Comparison of ENCODE assay signal across 8 cellular contexts in the genomic region with DNA sequence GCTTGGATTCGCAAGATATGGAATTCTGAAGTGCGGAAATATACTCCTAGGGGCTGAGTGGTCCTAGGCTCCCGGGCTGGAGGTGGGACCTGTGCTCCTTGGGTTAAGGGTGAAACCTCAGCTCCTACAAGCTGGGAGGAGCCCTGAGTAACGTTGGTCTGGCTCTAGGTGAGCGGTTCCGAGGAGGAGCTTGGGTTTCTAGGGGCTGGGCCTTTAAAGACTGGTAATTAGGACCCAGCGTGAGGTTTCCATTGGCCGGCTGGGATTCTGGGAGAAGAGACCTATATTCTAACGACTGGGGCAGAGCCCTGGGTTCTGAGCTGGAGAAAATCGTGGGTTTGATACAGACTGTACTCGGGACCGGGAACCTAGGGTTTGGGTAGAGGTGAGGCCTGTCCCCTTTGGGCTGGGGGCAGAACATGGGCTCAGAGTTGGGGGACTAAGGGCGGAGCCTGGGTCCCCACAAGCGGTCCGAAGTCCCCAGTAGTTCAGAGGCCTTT. TPM values are rescaled to one million over a fixed set of nuclear protein-coding genes. Genes with fewer than 3 reads are reported as not detected.
DNase-seq lines count a peak whose midpoint lies in the region; ATAC-seq and TF ChIP-seq lines count a peak whose summit lies in the region.

No MANE protein-coding gene starts in this region.

- peaks cover 40% of the 10 kb centered on the region for H3K36me3 Mint-ChIP-seq in activated B cell treated with CpG ODN at 0.5 μM for 24 hours (ENCODE audit: low read depth)

- TF ChIP-seq RAD21 in HCT116 (IDR thresholded peaks at IDR 0.05; ENCODE audit: low read depth), result no peak

- peak overlapping the region; percentile 65 for H3K9ac ChIP-seq in HCT116 (ENCODE audit: low read length)
- H3K9ac ChIP-seq in skeletal muscle tissue (ENCODE audit: low read depth in 1 of 3, low read length in 3 of 3), result peak overlapping the region; percentile 68 to 79 (median 70)

- RAD21 ChIA-PET in HCT116 (lab: Charles Lee; ENCODE audit: low non-redundant PET in 1 of 2, low total read pairs in 2 of 2, uncharacterized antibody in 2 of 2, unreplicated experiment in 2 of 2), result interaction anchor here in 1 of 2 experiments (0.8 kb wide), 1 partner anchor 318 kb away, joined by 4 read pairs; the partner anchor contains the start of genes FAU and MRPL49

- TF ChIP-seq CTCF in HCT116 (IDR thresholded peaks at IDR 0.05 in 2 of 3, conservative IDR thresholded peaks at IDR 0.05 in 1 of 3; ENCODE audit: borderline replicate concordance in 1 of 3, insufficient read depth in 1 of 3, low read depth in 2 of 3, low read length in 2 of 3) (no peak), activated B cell treated with CpG ODN at 0.5 μM for 24 hours (IDR thresholded peaks at IDR 0.05) (no peak), right atrium auricular region (IDR thresholded peaks at IDR 0.05) (no peak)

- peaks cover 5 to 10% of the 10 kb centered on the region in 2 experiments; a peak in 2 of 4 replicates for H3K36me3 ChIP-seq in HCT116 (ENCODE audit: control insufficient read depth in 1 of 2, insufficient read depth in 2 of 2, low read length in 2 of 2)
- peaks cover 13% of the 10 kb centered on the region for H3K36me3 ChIP-seq in right atrium auricular region
- H3K36me3 ChIP-seq in skeletal muscle tissue (ENCODE audit: control insufficient read depth in 3 of 3, insufficient read depth in 3 of 3, low read length in 3 of 3), result peaks cover 30 to 35% (median 34%) of the 10 kb centered on the region in 3 donors

- H3K4me3 Mint-ChIP-seq in activated B cell treated with CpG ODN at 0.5 μM for 24 hours, result peak overlapping the region; percentile 87

- no peak for TF ChIP-seq POLR2A in HCT116 (IDR thresholded peaks at IDR 0.05; ENCODE audit: borderline replicate concordance, extremely low read depth, insufficient read depth, insufficient read length)

- peak overlapping the region; percentile 50 to 58 for H3K4me3 ChIP-seq in HCT116 (replicated peaks in 1 of 2; ENCODE audit: low read depth in 1 of 2, low read length in 2 of 2)
- peak overlapping the region; percentile 65 to 71 for H3K4me3 ChIP-seq in right atrium auricular region
- peak overlapping the region; percentile 69 to 79 (median 73) for H3K4me3 ChIP-seq in skeletal muscle tissue (ENCODE audit: low read length in 3 of 3)

- POLR2A ChIA-PET in HCT116 (lab: Charles Lee) (interaction anchor here (0.9 to 1.2 kb wide), 2 partner anchors 11 to 331 kb away, joined by 3 read pairs; no protein-coding TSS in a partner anchor), activated B cell treated with CpG ODN at 0.5 μM for 24 hours (lab: Charles Lee) (interaction anchor here (0.9 to 7.1 kb wide), 6 partner anchors 25 to 308 kb away, joined by 3 to 86 read pairs (median 10); partner anchors contain the start of genes RASGRP2, SF1 and TM7SF2)

- H4K20me1 ChIP-seq in HCT116 (ENCODE audit: insufficient read depth), result no peaks in the 10 kb centered on the region

- peaks cover 19 to 41% of the 10 kb centered on the region in 2 experiments for H3K4me1 ChIP-seq in HCT116 (ENCODE audit: control insufficient read depth in 1 of 2, insufficient read depth in 2 of 2, low read length in 2 of 2)
- peaks cover 0 to 27% of the 10 kb centered on the region in 2 donors for H3K4me1 ChIP-seq in right atrium auricular region
- H3K4me1 ChIP-seq in skeletal muscle tissue (ENCODE audit: control insufficient read depth in 3 of 3, insufficient read depth in 3 of 3, low read length in 3 of 3), result peaks cover 11 to 21% (median 18%) of the 10 kb centered on the region in 3 donors

- H3K9me3 ChIP-seq in HCT116 (ENCODE audit: control insufficient read depth in 1 of 2, insufficient read depth in 1 of 2, low read depth in 1 of 2, low read length in 2 of 2) (no peaks in the 10 kb centered on the region), right atrium auricular region (no peaks in the 10 kb centered on the region), skeletal muscle tissue (ENCODE audit: control insufficient read depth in 3 of 3, low read length in 3 of 3) (no peaks in the 10 kb centered on the region)

- H3K4me1 Mint-ChIP-seq in activated B cell treated with CpG ODN at 0.5 μM for 24 hours, result peaks cover 50% of the 10 kb centered on the region

- H3K27ac Mint-ChIP-seq in activated B cell treated with CpG ODN at 0.5 μM for 24 hours, result peak overlapping the region; percentile 86

- no peaks in the 10 kb centered on the region for H3K27me3 Mint-ChIP-seq in activated B cell treated with CpG ODN at 0.5 μM for 24 hours

- TSS peak; percentile 95 for BruUV-seq in HCT116 (replicated peaks; lab: Mats Ljungman, UMichigan)

- CTCF ChIA-PET in HCT116 (lab: Charles Lee) (interaction anchor here (0.9 to 2.1 kb wide), 2 partner anchors 40 to 61 kb away, joined by 3 to 4 read pairs; partner anchors contain the start of gene CDC42BPG), activated B cell treated with CpG ODN at 0.5 μM for 24 hours (lab: Charles Lee) (interaction anchor here (5.1 kb wide), 1 partner anchor 17 kb away, joined by 29 read pairs; no protein-coding TSS in a partner anchor)

- intact Hi-C loops in HCT116 (cut with micrococcal nuclease) (no loop called here), activated B cell treated with CpG ODN at 0.5 μM for 24 hours (cut with micrococcal nuclease) (loop anchor here (1.0 to 5.0 kb wide), 4 partner anchors 47 to 208 kb away; partner anchors contain the start of gene ARL2)

- H3K4me2 ChIP-seq in HCT116 (ENCODE audit: low read length), result peak overlapping the region; percentile 87

- no peak for DNase-seq in HCT116 (ENCODE audit: low read depth, low spot score)
- no peak for DNase-seq in activated B cell treated with CpG ODN at 0.5 μM for 24 hours
- no peak for DNase-seq in right atrium auricular region (ENCODE audit: low spot score)
- no peak for DNase-seq in GOT3 (lab: John Stamatoyannopoulos, UW)
- no peak for DNase-seq in C1 segment of cervical spinal cord (lab: John Stamatoyannopoulos, UW)

- H3K9me3 Mint-ChIP-seq in activated B cell treated with CpG ODN at 0.5 μM for 24 hours, result no peaks in the 10 kb centered on the region

- H3K27ac ChIP-seq in HCT116 (ENCODE audit: low read depth, low read length) (peak overlapping the region; percentile 92), right atrium auricular region (peak overlapping the region; percentile 86 to 92), skeletal muscle tissue (ENCODE audit: low read depth, low read length) (peak overlapping the region; percentile 60)

- no peak overlapping the region for H2AFZ ChIP-seq in HCT116 (ENCODE audit: low read depth, low read length, poor library complexity, severe bottlenecking)

- H3K27me3 ChIP-seq in HCT116 (ENCODE audit: insufficient read depth, low read length), result no peaks in the 10 kb centered on the region
- H3K27me3 ChIP-seq in right atrium auricular region, result no peaks in the 10 kb centered on the region
- no peaks in the 10 kb centered on the region for H3K27me3 ChIP-seq in skeletal muscle tissue (ENCODE audit: control insufficient read depth in 3 of 3, insufficient read depth in 3 of 3, low read length in 3 of 3)

- H3K9me2 ChIP-seq in HCT116 (ENCODE audit: insufficient read depth), result no peaks in the 10 kb centered on the region

- peaks cover 5% of the 10 kb centered on the region; the same call in 1 of the 2 replicates for H3K79me2 ChIP-seq in HCT116 (ENCODE audit: insufficient read depth, low read length)

- ATAC-seq in HCT116 (peak; percentile 37), activated B cell treated with CpG ODN at 0.5 μM for 24 hours (ENCODE audit: low read depth) (no peak), GM19328 (IDR thresholded peaks at IDR 0.05; ENCODE audit: unreplicated experiment) (no peak), GM21447 (IDR thresholded peaks at IDR 0.05; ENCODE audit: unreplicated experiment) (no peak)

TF ChIP-seq in HCT116, 20 proteins besides CTCF, POLR2A, EP300 and RAD21 (continues in another document):
- TF ChIP-seq POLR2AphosphoS5 (IDR thresholded peaks at IDR 0.05; ENCODE audit: low read depth, low read length), result no peak
- TF ChIP-seq CBX3 (IDR thresholded peaks at IDR 0.05; ENCODE audit: low read depth), result no peak
- TF ChIP-seq, protein P1, sequence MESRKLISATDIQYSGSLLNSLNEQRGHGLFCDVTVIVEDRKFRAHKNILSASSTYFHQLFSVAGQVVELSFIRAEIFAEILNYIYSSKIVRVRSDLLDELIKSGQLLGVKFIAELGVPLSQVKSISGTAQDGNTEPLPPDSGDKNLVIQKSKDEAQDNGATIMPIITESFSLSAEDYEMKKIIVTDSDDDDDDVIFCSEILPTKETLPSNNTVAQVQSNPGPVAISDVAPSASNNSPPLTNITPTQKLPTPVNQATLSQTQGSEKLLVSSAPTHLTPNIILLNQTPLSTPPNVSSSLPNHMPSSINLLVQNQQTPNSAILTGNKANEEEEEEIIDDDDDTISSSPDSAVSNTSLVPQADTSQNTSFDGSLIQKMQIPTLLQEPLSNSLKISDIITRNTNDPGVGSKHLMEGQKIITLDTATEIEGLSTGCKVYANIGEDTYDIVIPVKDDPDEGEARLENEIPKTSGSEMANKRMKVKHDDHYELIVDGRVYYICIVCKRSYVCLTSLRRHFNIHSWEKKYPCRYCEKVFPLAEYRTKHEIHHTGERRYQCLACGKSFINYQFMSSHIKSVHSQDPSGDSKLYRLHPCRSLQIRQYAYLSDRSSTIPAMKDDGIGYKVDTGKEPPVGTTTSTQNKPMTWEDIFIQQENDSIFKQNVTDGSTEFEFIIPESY (IDR thresholded peaks at IDR 0.05; ENCODE audit: extremely low read depth, insufficient replicate concordance, low read length), result no peak
- no peak for TF ChIP-seq ZNF274 (IDR thresholded peaks at IDR 0.05; ENCODE audit: low read depth, low read length)

RNA-seq across cellular contexts. Expression of gene MAP4K2, which starts 0.9 kb away (rescaled TPM):
- total RNA-seq in HCT116 (2021; ENCODE audit: unreplicated experiment), result 44.2 TPM
- 37.5 and 38.1 TPM in 2 replicates for polyA plus RNA-seq in HCT116 (2012)
- 69.1 and 73.6 TPM in 2 replicates for total RNA-seq in activated B cell treated with CpG ODN at 0.5 μM for 24 hours
- total RNA-seq in right atrium auricular region, result 10 to 100 TPM; 19.4 to 20.4 TPM
- 2.6 TPM for total RNA-seq in skeletal muscle tissue

RNA-seq across cellular contexts. Expression of gene MEN1, which starts 6.5 kb away (rescaled TPM):
- total RNA-seq in HCT116 (2021; ENCODE audit: unreplicated experiment), result 62.1 TPM
- polyA plus RNA-seq in HCT116 (2012), result 46.8 and 54.0 TPM in 2 replicates
- total RNA-seq in activated B cell treated with CpG ODN at 0.5 μM for 24 hours, result 35.1 and 44.6 TPM in 2 replicates
- total RNA-seq in right atrium auricular region, result 1 to 10 TPM; 7.2 to 9.8 TPM
- 7.3 TPM for total RNA-seq in skeletal muscle tissue

RNA-seq across cellular contexts. Expression of gene SF1, which starts 25.6 kb away (rescaled TPM):
- total RNA-seq in HCT116 (2021; ENCODE audit: unreplicated experiment), result 403 TPM
- polyA plus RNA-seq in HCT116 (2012), result 177 and 219 TPM in 2 replicates
- 640 and 687 TPM in 2 replicates for total RNA-seq in activated B cell treated with CpG ODN at 0.5 μM for 24 hours
- 100 to 1,000 TPM; 196 to 213 TPM for total RNA-seq in right atrium auricular region
- total RNA-seq in skeletal muscle tissue, result 102 TPM

RNA-seq across cellular contexts. Expression of gene CDC42BPG, which starts 40.6 kb away (rescaled TPM):
- total RNA-seq in HCT116 (2021; ENCODE audit: unreplicated experiment) (30.1 TPM), activated B cell treated with CpG ODN at 0.5 μM for 24 hours (2.2 and 3.7 TPM in 2 replicates), right atrium auricular region (1 to 10 TPM in 1 of 2 donors, under 1 TPM in 1; 0.33 to 1.0 TPM), skeletal muscle tissue (under 0.01 TPM)
- 19.3 TPM in 2 replicates for polyA plus RNA-seq in HCT116 (2012)

RNA-seq across cellular contexts. Expression of gene PYGM, which starts 44.1 kb away (rescaled TPM):
- 1.7 TPM for total RNA-seq in HCT116 (2021; ENCODE audit: unreplicated experiment)
- 0.51 and 0.56 TPM in 2 replicates for polyA plus RNA-seq in HCT116 (2012)
- 3.2 and 4.8 TPM in 2 replicates for total RNA-seq in activated B cell treated with CpG ODN at 0.5 μM for 24 hours
- 10 to 100 TPM; 17.8 to 84.7 TPM for total RNA-seq in right atrium auricular region
- total RNA-seq in skeletal muscle tissue, result 291 TPM
